In genomic region chr14:23299186-23299521, GRCh38 we compare ENCODE assay signal across 10 cellular contexts. TPM values are rescaled to one million over a fixed set of nuclear protein-coding genes. Genes with fewer than 3 reads are reported as not detected.
DNase-seq lines count a peak whose midpoint lies in the region; ATAC-seq and TF ChIP-seq lines count a peak whose summit lies in the region.
"Had no signal": no experiment of that assay in that cellular context is flagged by ENCODE, and none has a peak within 500 bp of the region (broad histone marks: within the 10 kb centered on the region; RNA-seq: fewer than 3 reads in every experiment).

No MANE protein-coding gene starts in this region.

- TF ChIP-seq POLR2A in spleen (IDR thresholded peaks at IDR 0.05): no peak

- H3K4me3 ChIP-seq in GM23248 (peak overlapping the region; percentile 33), spleen (no peak overlapping the region)
- H3K4me3 ChIP-seq: SJCRH30 had no signal

- TF ChIP-seq CTCF in foreskin keratinocyte (conservative IDR thresholded peaks at IDR 0.05) (no peak), spleen (IDR thresholded peaks at IDR 0.05 in 8 of 11, conservative IDR thresholded peaks at IDR 0.05 in 3 of 11) (no peak)

- H4K20me1 ChIP-seq in GM23248 (ENCODE audit: insufficient read depth): no peaks in the 10 kb centered on the region

- peaks cover 74% of the 10 kb centered on the region for H3K36me3 Mint-ChIP-seq in activated T-helper 17 cell treated with anti-CD3 and anti-CD28 coated beads, Interleukin-2, amount 50 U/mL, for 72 hours (ENCODE audit: low read depth)

- H3F3A ChIP-seq in GM23248 (ENCODE audit: insufficient read depth): peaks cover 37% of the 10 kb centered on the region

- H3K79me2 ChIP-seq in GM23248 (ENCODE audit: insufficient read depth): no peaks in the 10 kb centered on the region

- peak overlapping the region; percentile 96 for H3K4me3 Mint-ChIP-seq in activated T-helper 17 cell treated with anti-CD3 and anti-CD28 coated beads, Interleukin-2, amount 50 U/mL, for 72 hours

- H3K4me2 ChIP-seq in GM23248 (ENCODE audit: unreplicated experiment): peak overlapping the region; percentile 85

- H3K27ac ChIP-seq in GM23248 (peak overlapping the region; percentile 97), foreskin keratinocyte (peak overlapping the region; percentile 50), spleen (peak overlapping the region in 5 of 8 donors; percentile 96 to 98 (median 96))
- H3K27ac ChIP-seq: SJCRH30 had no signal

- H3K9ac ChIP-seq in GM23248: peak overlapping the region; percentile 79

- H3K4me1 Mint-ChIP-seq in activated T-helper 17 cell treated with anti-CD3 and anti-CD28 coated beads, Interleukin-2, amount 50 U/mL, for 72 hours: peaks cover 10% of the 10 kb centered on the region

- DNase-seq in GM23248: no peak
- DNase-seq in foreskin keratinocyte: peak; percentile 38 to 53
- DNase-seq in spleen: no peak
- DNase-seq in NCI-H82 treated with DMSO at 0.1 percent for 48 hours (lab: John Stamatoyannopoulos, UW; ENCODE audit: unreplicated experiment): no peak
- no peak for DNase-seq in posterior cingulate gyrus
- DNase-seq: H7; stimulated activated CD4-positive, alpha-beta T cell treated with anti-CD3 and anti-CD28 coated beads, Interleukin-4, amount 100 ng/mL, for 4 hours had no signal

- no peaks in the 10 kb centered on the region for H3K27me3 Mint-ChIP-seq in activated T-helper 17 cell treated with anti-CD3 and anti-CD28 coated beads, Interleukin-2, amount 50 U/mL, for 72 hours

- H3K9me3 ChIP-seq in GM23248 (ENCODE audit: low read depth) (no peaks in the 10 kb centered on the region), spleen (no peaks in the 10 kb centered on the region)
- H3K9me3 ChIP-seq: SJCRH30 had no signal

- H3K27ac Mint-ChIP-seq in activated T-helper 17 cell treated with anti-CD3 and anti-CD28 coated beads, Interleukin-2, amount 50 U/mL, for 72 hours: peak overlapping the region; percentile 76

- ATAC-seq in activated T-helper 17 cell treated with anti-CD3 and anti-CD28 coated beads, Interleukin-2, amount 50 U/mL, for 72 hours (replicated peaks): no peak
- no peak for ATAC-seq in foreskin keratinocyte
- ATAC-seq in GM19452 (IDR thresholded peaks at IDR 0.05; ENCODE audit: unreplicated experiment): no peak

- intact Hi-C loops in spleen (cut with DNase I; ENCODE audit: low total_unique reads): loop anchor here (10.0 kb wide), 1 partner anchor 174 kb away; no protein-coding TSS in a partner anchor
- intact Hi-C loops in posterior cingulate gyrus (cut with DNase I): loop anchor here (2.0 to 5.0 kb wide), 2 partner anchors 34 to 177 kb away; no protein-coding TSS in a partner anchor

- H2AFZ ChIP-seq in GM23248: no peak overlapping the region

- WGBS in GM23248 (ENCODE audit: low coverage in 1 of 2, low lambda C conversion rate in 2 of 2, missing lambda C conversion rate in 2 of 2), 2 experiments: 82 to 85% methylated on average over 2 of the region's 2 CpGs
- WGBS in spleen, 5 donors: 51 to 88% (median 82%) methylated on average over 2 of the region's 2 CpGs

- no peaks in the 10 kb centered on the region for H3K9me2 ChIP-seq in GM23248 (ENCODE audit: insufficient read depth)

- in situ Hi-C loops in GM23248 (cut with MboI): no loop called here

- H3K4me1 ChIP-seq in GM23248 (ENCODE audit: insufficient read depth) (peaks cover 32% of the 10 kb centered on the region), foreskin keratinocyte (peaks cover 11% of the 10 kb centered on the region), spleen (peaks cover 17 to 65% (median 43%) of the 10 kb centered on the region in 6 donors)

- H3K36me3 ChIP-seq in GM23248 (ENCODE audit: low read depth): no peaks in the 10 kb centered on the region
- H3K36me3 ChIP-seq in spleen: peaks cover 0 to 34% (median 12%) of the 10 kb centered on the region in 6 donors
- H3K36me3 ChIP-seq: SJCRH30 had no signal

- H3K27me3 ChIP-seq in GM23248 (replicated peaks; ENCODE audit: insufficient read depth): no peaks in the 10 kb centered on the region
- no peaks in the 10 kb centered on the region for H3K27me3 ChIP-seq in foreskin keratinocyte
- no peaks in the 10 kb centered on the region for H3K27me3 ChIP-seq in spleen (replicated peaks in 1 of 7)
- H3K27me3 ChIP-seq: SJCRH30 had no signal

- no peaks in the 10 kb centered on the region for H3K9me3 Mint-ChIP-seq in activated T-helper 17 cell treated with anti-CD3 and anti-CD28 coated beads, Interleukin-2, amount 50 U/mL, for 72 hours

RNA-seq across cellular contexts. Expression of gene PPP1R3E, which starts 3.5 kb away (rescaled TPM):
- 4.1 and 4.3 TPM in 2 replicates for total RNA-seq in GM23248 (2014; rRNA removed; shearing (Covaris generic))
- polyA plus RNA-seq in GM23248 (2016; fragmentation: Nextera tagmentation; extraction: Ambion mirVana) (1.4 and 1.6 TPM in 2 replicates), foreskin keratinocyte (2.7 and 3.4 TPM in 2 replicates), spleen (10 to 100 TPM; 22.1 to 36.7 (median 30.3) TPM)
- total RNA-seq in activated T-helper 17 cell treated with anti-CD3 and anti-CD28 coated beads, Interleukin-2, amount 50 U/mL, for 72 hours: 10 to 100 TPM; 21.1 to 68.8 TPM
- total RNA-seq in foreskin keratinocyte (2.3 and 2.6 TPM in 2 replicates), spleen (10 to 100 TPM; 18.6 to 31.7 (median 20.8) TPM)

RNA-seq across cellular contexts. Expression of gene BCL2L2, which starts 7.5 kb away (rescaled TPM):
- 22.5 and 35.0 TPM in 2 replicates for total RNA-seq in GM23248 (2014; rRNA removed; shearing (Covaris generic))
- polyA plus RNA-seq in GM23248 (2016; fragmentation: Nextera tagmentation; extraction: Ambion mirVana) (6.4 and 8.1 TPM in 2 replicates), foreskin keratinocyte (16.4 and 18.1 TPM in 2 replicates), spleen (10 to 100 TPM in 1 of 3 donors, 1 to 10 TPM in 2; 5.4 to 19.2 (median 7.5) TPM)
- 1 to 10 TPM; 1.2 to 2.9 TPM for total RNA-seq in activated T-helper 17 cell treated with anti-CD3 and anti-CD28 coated beads, Interleukin-2, amount 50 U/mL, for 72 hours
- total RNA-seq in foreskin keratinocyte (29.1 and 30.6 TPM in 2 replicates), spleen (10 to 100 TPM; 16.7 to 34.6 (median 24.9) TPM)

RNA-seq across cellular contexts. Expression of gene HOMEZ, which starts 13.2 kb away (rescaled TPM):
- 7.6 and 8.7 TPM in 2 replicates for total RNA-seq in GM23248 (2014; rRNA removed; shearing (Covaris generic))
- polyA plus RNA-seq in GM23248 (2016; fragmentation: Nextera tagmentation; extraction: Ambion mirVana) (5.0 and 5.8 TPM in 2 replicates), foreskin keratinocyte (23.5 and 24.8 TPM in 2 replicates), spleen (1 to 10 TPM; 3.1 to 5.4 (median 5.0) TPM)
- total RNA-seq in activated T-helper 17 cell treated with anti-CD3 and anti-CD28 coated beads, Interleukin-2, amount 50 U/mL, for 72 hours: 10 to 100 TPM in 1 of 2 donors, 1 to 10 TPM in 1; 8.4 to 10.3 TPM
- total RNA-seq in foreskin keratinocyte (25.0 and 27.2 TPM in 2 replicates), spleen (10 to 100 TPM in 2 of 7 donors, 1 to 10 TPM in 5; 7.3 to 13.0 (median 9.1) TPM)

RNA-seq across cellular contexts. Expression of gene PABPN1, which starts 22.1 kb away (rescaled TPM):
- total RNA-seq in GM23248 (2014; rRNA removed; shearing (Covaris generic)): 60.3 and 65.5 TPM in 2 replicates
- polyA plus RNA-seq in GM23248 (2016; fragmentation: Nextera tagmentation; extraction: Ambion mirVana) (57.8 and 61.2 TPM in 2 replicates), foreskin keratinocyte (140 and 149 TPM in 2 replicates), spleen (100 to 1,000 TPM; 118 to 146 (median 132) TPM)
- 100 to 1,000 TPM; 163 to 239 TPM for total RNA-seq in activated T-helper 17 cell treated with anti-CD3 and anti-CD28 coated beads, Interleukin-2, amount 50 U/mL, for 72 hours
- total RNA-seq in foreskin keratinocyte (81.4 and 84.3 TPM in 2 replicates), spleen (100 to 1,000 TPM in 4 of 7 donors, 10 to 100 TPM in 3; 52.1 to 152 (median 132) TPM)

RNA-seq across cellular contexts. Expression of gene SLC22A17, which starts 53.5 kb away (rescaled TPM):
- 32.8 and 42.3 TPM in 2 replicates for total RNA-seq in GM23248 (2014; rRNA removed; shearing (Covaris generic))
- polyA plus RNA-seq in GM23248 (2016; fragmentation: Nextera tagmentation; extraction: Ambion mirVana) (16.5 and 20.4 TPM in 2 replicates), foreskin keratinocyte (5.9 and 8.2 TPM in 2 replicates), spleen (1 to 10 TPM; 5.1 to 7.1 (median 6.3) TPM)
- total RNA-seq in activated T-helper 17 cell treated with anti-CD3 and anti-CD28 coated beads, Interleukin-2, amount 50 U/mL, for 72 hours: 1 to 10 TPM; 2.2 to 3.0 TPM
- total RNA-seq in foreskin keratinocyte (5.0 and 8.0 TPM in 2 replicates), spleen (10 to 100 TPM in 2 of 7 donors, 1 to 10 TPM in 5; 7.1 to 13.7 (median 8.3) TPM)

Comparison
In these comparisons a context has a peak if more than half of its experiments do, and no peak if none do; other contexts are left out.
1. DNase-seq: peak in foreskin keratinocyte (2 of 2); none in GM23248 (single experiment), spleen (single experiment), NCI-H82 treated with DMSO at 0.1 percent for 48 hours (single experiment) and posterior cingulate gyrus (0 of 10).
2. Peak in every context shown above with its lines, with median percentiles within 50 percentile points of each other: H3K27ac ChIP-seq.